In genomic region chr7:90705391-90706066, GRCh38 we compare ENCODE assay signal across 22 cellular contexts.
"Had no signal": no experiment of that assay in that cellular context is flagged by ENCODE, and none has a peak within 500 bp of the region (broad histone marks: within the 10 kb centered on the region; RNA-seq: fewer than 3 reads in every experiment).

No MANE protein-coding gene starts in this region.

- H3K36me3 Mint-ChIP-seq: natural killer cell treated with Interleukin-12 subunit alpha and Interleukin-12 subunit beta and Interleukin-15 and Interleukin-18, amount 100 ng/mL, for 72 hours; type B pancreatic cell had no signal

- H3K27ac Mint-ChIP-seq: activated T-cell treated with anti-CD3 and anti-CD28 coated beads, Interleukin-2, amount 50 U/mL, for 72 hours; endodermal cell; natural killer cell treated with Interleukin-12 subunit alpha and Interleukin-12 subunit beta and Interleukin-15 and Interleukin-18, amount 100 ng/mL, for 72 hours; stimulated activated naive CD8-positive, alpha-beta T cell treated with anti-CD3 and anti-CD28 coated beads, Interleukin-15, amount 100 ng/mL, for 72 hours had no signal

- H3K4me1 Mint-ChIP-seq: central memory CD8-positive, alpha-beta T cell; stimulated activated naive CD8-positive, alpha-beta T cell treated with anti-CD3 and anti-CD28 coated beads, Interleukin-15, amount 100 ng/mL, for 72 hours had no signal

- H3K27ac ChIP-seq: brain microvascular endothelial cell, colonic mucosa, epithelial cell of prostate, lower lobe of right lung, right atrium auricular region had no signal

- H3K4me1 ChIP-seq: colonic mucosa had no signal

- H3K27me3 Mint-ChIP-seq: central memory CD8-positive, alpha-beta T cell; natural killer cell treated with Interleukin-12 subunit alpha and Interleukin-12 subunit beta and Interleukin-15 and Interleukin-18, amount 100 ng/mL, for 72 hours; stimulated activated naive CD8-positive, alpha-beta T cell treated with anti-CD3 and anti-CD28 coated beads, Interleukin-15, amount 100 ng/mL, for 72 hours; type B pancreatic cell had no signal

- H3K9me3 Mint-ChIP-seq: activated T-cell treated with anti-CD3 and anti-CD28 coated beads, Interleukin-2, amount 50 U/mL, for 72 hours; central memory CD8-positive, alpha-beta T cell; endodermal cell; natural killer cell treated with Interleukin-12 subunit alpha and Interleukin-12 subunit beta and Interleukin-15 and Interleukin-18, amount 100 ng/mL, for 72 hours; stimulated activated naive CD8-positive, alpha-beta T cell treated with anti-CD3 and anti-CD28 coated beads, Interleukin-15, amount 100 ng/mL, for 72 hours; type B pancreatic cell had no signal

- H3K9me3 ChIP-seq: colonic mucosa, lower lobe of right lung, right atrium auricular region had no signal

- DNase-seq: activated CD4-positive, alpha-beta T cell treated with anti-CD3 and anti-CD28 coated beads, Interleukin-2, amount 50 U/mL, for 4 hours; activated CD4-positive, CD25-positive, alpha-beta regulatory T cell treated with anti-CD3 and anti-CD28 coated beads, Interleukin-2, amount 50 U/mL, for 72 hours; activated effector memory CD4-positive, alpha-beta T cell treated with anti-CD3 and anti-CD28 coated beads, Interleukin-2, amount 50 U/mL, for 16 hours; activated naive CD4-positive, alpha-beta T cell treated with anti-CD3 and anti-CD28 coated beads, Interleukin-2, amount 50 U/mL, for 16 hours; activated T-cell treated with anti-CD3 and anti-CD28 coated beads, Interleukin-2, amount 50 U/mL, for 72 hours; aorta; brain microvascular endothelial cell; colonic mucosa; endodermal cell; foreskin fibroblast; islet precursor cell; left colon; lower lobe of right lung; nucleus accumbens; posterior cingulate gyrus; stimulated activated naive CD8-positive, alpha-beta T cell treated with anti-CD3 and anti-CD28 coated beads, Interleukin-15, amount 100 ng/mL, for 72 hours; T1000 had no signal

- H3K4me3 ChIP-seq: colonic mucosa, lower lobe of right lung, right atrium auricular region had no signal

- H3K36me3 ChIP-seq: brain microvascular endothelial cell, colonic mucosa, lower lobe of right lung, right atrium auricular region had no signal

- H3K4me3 Mint-ChIP-seq: activated T-cell treated with anti-CD3 and anti-CD28 coated beads, Interleukin-2, amount 50 U/mL, for 72 hours; central memory CD8-positive, alpha-beta T cell; endodermal cell; natural killer cell treated with Interleukin-12 subunit alpha and Interleukin-12 subunit beta and Interleukin-15 and Interleukin-18, amount 100 ng/mL, for 72 hours; stimulated activated naive CD8-positive, alpha-beta T cell treated with anti-CD3 and anti-CD28 coated beads, Interleukin-15, amount 100 ng/mL, for 72 hours; type B pancreatic cell had no signal

- H3K27me3 ChIP-seq: brain microvascular endothelial cell, colonic mucosa, right atrium auricular region had no signal
